14 cellular contexts compared by ENCODE assay signal in the genomic region with DNA sequence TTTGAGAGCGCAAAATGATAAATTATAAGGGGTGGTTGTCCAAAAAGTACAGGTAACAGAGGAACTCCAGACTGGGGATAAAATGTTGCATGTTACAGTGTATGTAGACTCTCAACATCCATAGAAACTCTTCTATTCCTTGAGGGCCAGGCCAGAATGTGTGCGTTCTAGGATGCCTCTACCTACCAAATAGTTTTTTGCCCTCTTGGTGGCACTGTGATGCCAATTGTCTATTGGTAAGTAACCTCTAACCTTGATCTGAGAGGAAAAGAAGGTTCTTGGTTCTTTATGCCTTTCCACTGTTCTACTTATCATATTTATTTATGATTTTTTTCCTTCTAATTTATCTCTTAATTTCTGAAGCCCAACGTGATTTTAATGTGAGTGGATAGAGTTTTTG.
A peak's percentile ranks its signal among the peaks of the same experiment; 100 is the strongest.
DNase-seq lines count a peak whose midpoint lies in the region; ATAC-seq and TF ChIP-seq lines count a peak whose summit lies in the region.
"Had no signal": no experiment of that assay in that cellular context is flagged by ENCODE, and none has a peak within 500 bp of the region (broad histone marks: within the 10 kb centered on the region; RNA-seq: fewer than 3 reads in every experiment).

No MANE protein-coding gene starts in this region.

- no peaks in the 10 kb centered on the region for H3K27me3 ChIP-seq in breast epithelium

- TF ChIP-seq CTCF in MCF 10A (IDR thresholded peaks at IDR 0.05; ENCODE audit: unreplicated experiment) (peak; percentile 48), breast epithelium (IDR thresholded peaks at IDR 0.05) (peak in 1 of 3 donors; percentile 24), LNCAP (IDR thresholded peaks at IDR 0.05) (peak; percentile 55)

- H3K4me3 ChIP-seq in breast epithelium = no peak overlapping the region

- no peaks in the 10 kb centered on the region for H3K36me3 Mint-ChIP-seq in MCF 10A (ENCODE audit: insufficient read depth, unreplicated experiment)
- H3K36me3 Mint-ChIP-seq: stimulated activated memory B cell treated with anti-CD40 and anti-IgM and Interleukin-4, amounts not matched to agents 10 μg/mL and 1 μg/mL and 100 μg/mL, for 72 hours had no signal

- H3K4me3 Mint-ChIP-seq in MCF 10A (ENCODE audit: unreplicated experiment) = no peak overlapping the region
- H3K4me3 Mint-ChIP-seq: activated CD4-positive, alpha-beta T cell treated with anti-CD3 and anti-CD28 coated beads, Interleukin-2, amount 10 ng/mL, durations not matched to agents 24 days and 14 days; B cell; nephron; stimulated activated memory B cell treated with anti-CD40 and anti-IgM and Interleukin-4, amounts not matched to agents 10 μg/mL and 1 μg/mL and 100 μg/mL, for 72 hours had no signal

- H3K4me1 ChIP-seq in breast epithelium = no peaks in the 10 kb centered on the region

- H3K36me3 ChIP-seq in breast epithelium = no peaks in the 10 kb centered on the region

- H3K27me3 Mint-ChIP-seq in MCF 10A (ENCODE audit: insufficient read depth, unreplicated experiment) = no peaks in the 10 kb centered on the region
- H3K27me3 Mint-ChIP-seq: activated CD4-positive, alpha-beta T cell treated with anti-CD3 and anti-CD28 coated beads, Interleukin-2, amount 10 ng/mL, durations not matched to agents 24 days and 14 days; B cell; stimulated activated memory B cell treated with anti-CD40 and anti-IgM and Interleukin-4, amounts not matched to agents 10 μg/mL and 1 μg/mL and 100 μg/mL, for 72 hours had no signal

- H3K27ac Mint-ChIP-seq in MCF 10A (ENCODE audit: low read depth, unreplicated experiment) = no peak overlapping the region
- H3K27ac Mint-ChIP-seq: activated CD4-positive, alpha-beta T cell treated with anti-CD3 and anti-CD28 coated beads, Interleukin-2, amount 10 ng/mL, durations not matched to agents 24 days and 14 days; B cell; nephron; stimulated activated memory B cell treated with anti-CD40 and anti-IgM and Interleukin-4, amounts not matched to agents 10 μg/mL and 1 μg/mL and 100 μg/mL, for 72 hours had no signal

- H3K4me1 Mint-ChIP-seq in MCF 10A (ENCODE audit: insufficient read depth, unreplicated experiment) = peaks cover 2% of the 10 kb centered on the region
- H3K4me1 Mint-ChIP-seq: activated CD4-positive, alpha-beta T cell treated with anti-CD3 and anti-CD28 coated beads, Interleukin-2, amount 10 ng/mL, durations not matched to agents 24 days and 14 days; B cell; nephron; stimulated activated memory B cell treated with anti-CD40 and anti-IgM and Interleukin-4, amounts not matched to agents 10 μg/mL and 1 μg/mL and 100 μg/mL, for 72 hours had no signal

- intact Hi-C loops in MCF 10A (cut with micrococcal nuclease) (loop anchor here (1.0 to 5.0 kb wide), 5 partner anchors 261 to 1017 kb away; no protein-coding TSS in a partner anchor), breast epithelium (cut with DNase I; ENCODE audit: low total_unique reads) (no loop called here)

- H3K9me3 Mint-ChIP-seq in MCF 10A (ENCODE audit: unreplicated experiment) = no peaks in the 10 kb centered on the region
- H3K9me3 Mint-ChIP-seq: activated CD4-positive, alpha-beta T cell treated with anti-CD3 and anti-CD28 coated beads, Interleukin-2, amount 10 ng/mL, durations not matched to agents 24 days and 14 days; nephron; stimulated activated memory B cell treated with anti-CD40 and anti-IgM and Interleukin-4, amounts not matched to agents 10 μg/mL and 1 μg/mL and 100 μg/mL, for 72 hours had no signal

- no peak for TF ChIP-seq POLR2A in breast epithelium (IDR thresholded peaks at IDR 0.05)

- no TSS peak for BruUV-seq in MCF 10A (replicated peaks; lab: Mats Ljungman, UMichigan)

- no peak for ATAC-seq in HG02885 (IDR thresholded peaks at IDR 0.05; ENCODE audit: poor library complexity, unreplicated experiment)
- ATAC-seq: stimulated activated memory B cell treated with anti-CD40 and anti-IgM and Interleukin-4, amounts not matched to agents 10 μg/mL and 1 μg/mL and 100 μg/mL, for 72 hours had no signal

- DNase-seq in MCF 10A (ENCODE audit: unreplicated experiment) (peak; percentile 51), breast epithelium (ENCODE audit: low spot score in 2 of 2) (no peak), dermis microvascular lymphatic vessel endothelial cell (ENCODE audit: low read depth in 2 of 2) (peak; percentile 30 to 56), pons (ENCODE audit: low spot score) (peak; percentile 37), NCI-H510A (lab: John Stamatoyannopoulos, UW) (no peak), T-helper 9 cell (no peak)
- DNase-seq: activated CD4-positive, alpha-beta T cell treated with anti-CD3 and anti-CD28 coated beads, Interleukin-2, amount 10 ng/mL, durations not matched to agents 24 days and 14 days; NCI-H187; stimulated activated CD4-positive, alpha-beta T cell treated with anti-CD3 and anti-CD28 coated beads, Interleukin-15, amount 100 ng/mL, for 24 hours had no signal

- no peak overlapping the region for H3K27ac ChIP-seq in breast epithelium

- no peaks in the 10 kb centered on the region for H3K9me3 ChIP-seq in breast epithelium

- CTCF ChIA-PET in MCF 10A (lab: Yijun Ruan, JAX) = interaction anchor here (0.6 to 2.6 kb wide), 26 partner anchors 9 to 1131 kb away, joined by 3 to 12 read pairs (median 3); no protein-coding TSS in a partner anchor

- POLR2A ChIA-PET in MCF 10A (lab: Yijun Ruan, JAX) = no interaction called here

Comparison
In these comparisons a context has a peak if more than half of its experiments do, and no peak if none do; other contexts are left out.
1. DNase-seq: peak in MCF 10A (single experiment), dermis microvascular lymphatic vessel endothelial cell (2 of 2) and pons (single experiment); none in breast epithelium (0 of 2), NCI-H510A (single experiment) and T-helper 9 cell (single experiment).